1 cellular context compared by ENCODE assay signal in the genomic region with DNA sequence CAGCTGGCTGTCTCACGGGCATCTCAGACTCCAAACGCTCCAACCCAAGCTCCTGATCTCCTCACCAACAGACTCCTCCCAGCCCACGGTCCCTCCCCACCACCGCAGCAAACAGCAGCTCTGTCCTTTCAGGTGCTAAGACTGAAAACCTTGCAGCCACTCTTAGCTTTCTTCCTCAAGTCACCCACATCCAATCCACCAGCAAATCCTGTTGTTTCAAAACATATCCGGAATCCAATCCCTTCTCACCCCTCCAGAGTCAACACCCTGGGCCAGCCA.
TF ChIP-seq lines count a peak whose summit lies in the region.

No MANE protein-coding gene starts in this region.

TF ChIP-seq in K562, 482 proteins besides CTCF, POLR2A, EP300 and RAD21:
- TF ChIP-seq JUN (IDR thresholded peaks at IDR 0.05; ENCODE audit: borderline replicate concordance, low read depth, low read length) (no peak), JUN (CRISPR knock-in tag; IDR thresholded peaks at IDR 0.05; ENCODE audit: borderline replicate concordance) (no peak), EGR1 (conservative IDR thresholded peaks at IDR 0.05) (0 out of 2 replicates have a peak, but pooled peaks have one; percentile 2), RBM17 (IDR thresholded peaks at IDR 0.05; ENCODE audit: borderline replicate concordance, low read depth, low read length) (no peak)
